1 cellular context compared by ENCODE assay signal in the genomic region with DNA sequence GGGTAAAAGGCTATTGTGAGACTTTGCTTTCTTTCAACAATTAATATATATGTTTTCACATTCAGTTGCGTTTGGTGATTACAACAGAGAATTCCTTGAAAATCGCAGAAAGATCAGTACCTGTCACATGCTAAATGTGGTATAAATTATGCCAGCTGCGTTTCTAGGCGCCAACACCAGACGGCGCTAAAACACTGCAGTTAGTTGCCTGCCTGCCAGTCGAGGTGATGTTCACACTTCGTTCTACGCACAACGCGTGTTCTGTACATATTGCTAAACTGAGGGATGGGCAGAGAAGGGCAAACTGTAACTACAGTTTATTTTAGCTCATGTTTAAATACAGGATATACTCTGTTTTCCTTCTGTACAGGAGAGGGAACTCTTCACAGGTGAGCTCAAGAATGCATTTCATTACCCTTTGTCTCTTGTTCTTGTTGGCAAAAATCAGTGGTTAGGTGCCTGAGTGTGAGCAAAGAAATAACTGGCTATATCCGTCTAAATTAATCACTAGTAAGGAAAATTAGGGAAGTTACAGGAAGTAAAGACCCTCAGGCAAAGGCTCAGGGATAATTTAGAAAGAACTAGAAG.
TF ChIP-seq lines count a peak whose summit lies in the region.

No MANE protein-coding gene starts in this region.

TF ChIP-seq in HepG2, 621 proteins besides CTCF, POLR2A, EP300 and RAD21 (continued from another document):
- TF ChIP-seq, protein P1, sequence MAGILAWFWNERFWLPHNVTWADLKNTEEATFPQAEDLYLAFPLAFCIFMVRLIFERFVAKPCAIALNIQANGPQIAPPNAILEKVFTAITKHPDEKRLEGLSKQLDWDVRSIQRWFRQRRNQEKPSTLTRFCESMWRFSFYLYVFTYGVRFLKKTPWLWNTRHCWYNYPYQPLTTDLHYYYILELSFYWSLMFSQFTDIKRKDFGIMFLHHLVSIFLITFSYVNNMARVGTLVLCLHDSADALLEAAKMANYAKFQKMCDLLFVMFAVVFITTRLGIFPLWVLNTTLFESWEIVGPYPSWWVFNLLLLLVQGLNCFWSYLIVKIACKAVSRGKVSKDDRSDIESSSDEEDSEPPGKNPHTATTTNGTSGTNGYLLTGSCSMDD (CRISPR knock-in tag; IDR thresholded peaks at IDR 0.05), result no peak
- TF ChIP-seq ZNF160 (CRISPR knock-in tag; IDR thresholded peaks at IDR 0.05) (no peak), NAIF1 (CRISPR knock-in tag; IDR thresholded peaks at IDR 0.05; ENCODE audit: borderline replicate concordance) (no peak), ZNF747 (CRISPR knock-in tag; IDR thresholded peaks at IDR 0.05; ENCODE audit: borderline replicate concordance) (no peak), SP4 (CRISPR knock-in tag; IDR thresholded peaks at IDR 0.05) (no peak), ZNF256 (CRISPR knock-in tag; conservative IDR thresholded peaks at IDR 0.05) (no peak), ZNF777 (CRISPR knock-in tag; IDR thresholded peaks at IDR 0.05) (no peak), MIXL1 (CRISPR knock-in tag; IDR thresholded peaks at IDR 0.05) (peak; percentile 17; the same call in 1 of the 2 replicates), CBFB (CRISPR knock-in tag; IDR thresholded peaks at IDR 0.05) (no peak), ZNF549 (CRISPR knock-in tag; IDR thresholded peaks at IDR 0.05) (no peak)
- TF ChIP-seq, protein P2, sequence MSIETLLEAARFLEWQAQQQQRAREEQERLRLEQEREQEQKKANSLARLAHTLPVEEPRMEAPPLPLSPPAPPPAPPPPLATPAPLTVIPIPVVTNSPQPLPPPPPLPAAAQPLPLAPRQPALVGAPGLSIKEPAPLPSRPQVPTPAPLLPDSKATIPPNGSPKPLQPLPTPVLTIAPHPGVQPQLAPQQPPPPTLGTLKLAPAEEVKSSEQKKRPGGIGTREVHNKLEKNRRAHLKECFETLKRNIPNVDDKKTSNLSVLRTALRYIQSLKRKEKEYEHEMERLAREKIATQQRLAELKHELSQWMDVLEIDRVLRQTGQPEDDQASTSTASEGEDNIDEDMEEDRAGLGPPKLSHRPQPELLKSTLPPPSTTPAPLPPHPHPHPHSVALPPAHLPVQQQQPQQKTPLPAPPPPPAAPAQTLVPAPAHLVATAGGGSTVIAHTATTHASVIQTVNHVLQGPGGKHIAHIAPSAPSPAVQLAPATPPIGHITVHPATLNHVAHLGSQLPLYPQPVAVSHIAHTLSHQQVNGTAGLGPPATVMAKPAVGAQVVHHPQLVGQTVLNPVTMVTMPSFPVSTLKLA (IDR thresholded peaks at IDR 0.05), result no peak
